ENCODE assay signal across 8 cellular contexts in the genomic region with DNA sequence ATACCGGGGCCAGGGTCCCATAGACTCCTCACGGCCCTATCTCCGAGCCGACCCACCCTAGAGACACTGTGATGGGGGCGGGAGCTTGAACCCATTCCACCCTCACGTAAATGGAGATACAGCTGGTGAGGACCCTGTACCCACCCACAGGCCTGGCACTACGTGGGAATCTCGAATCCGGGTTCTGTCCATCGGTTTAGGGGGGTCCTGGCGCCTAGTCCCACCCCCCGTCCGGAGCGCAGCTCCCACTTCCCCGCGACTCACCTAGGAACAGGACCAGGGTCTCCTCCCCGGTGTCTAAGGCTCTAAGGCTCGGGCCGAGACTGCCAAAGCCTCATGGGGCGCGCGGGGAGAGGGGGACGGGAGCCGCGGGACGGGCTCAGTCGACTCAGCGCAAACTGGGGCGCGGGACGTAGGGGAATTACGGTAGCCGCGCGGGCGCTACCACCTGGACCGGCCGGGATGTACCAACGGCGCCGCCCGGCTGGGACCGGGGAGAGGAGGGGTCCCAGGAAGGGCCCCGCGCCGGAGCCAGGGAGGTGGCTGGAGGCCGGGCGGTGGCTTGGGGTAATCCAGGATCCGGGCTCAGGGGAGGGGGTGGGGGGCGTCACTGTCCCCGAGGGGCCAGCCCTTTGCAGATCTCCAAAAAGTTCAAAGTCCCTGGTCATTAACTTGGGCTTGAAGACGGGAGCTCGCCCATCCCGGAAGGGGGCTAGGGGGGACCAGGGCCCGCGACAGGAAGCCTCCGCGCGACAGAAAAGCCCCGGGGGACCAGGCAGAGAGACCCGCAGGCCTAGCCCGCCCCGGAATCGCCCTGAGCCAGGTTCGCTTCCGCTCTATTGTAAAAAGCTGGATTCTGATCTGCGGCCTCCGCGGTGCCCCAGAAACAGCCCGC. TPM values are rescaled to one million over a fixed set of nuclear protein-coding genes. Genes with fewer than 3 reads are reported as not detected.
DNase-seq lines count a peak whose midpoint lies in the region; FAIRE-seq and TF ChIP-seq lines count a peak whose summit lies in the region.

No MANE protein-coding gene starts in this region.

- BruUV-seq in A673 (replicated peaks; lab: Mats Ljungman, UMichigan) = no TSS peak

- peaks cover 19% of the 10 kb centered on the region for H3K79me2 ChIP-seq in keratinocyte (ENCODE audit: control insufficient read depth, insufficient read depth, low read length)

- DNase-seq in A673 (ENCODE audit: low spot score) (peak; percentile 75), GM13976 (ENCODE audit: low spot score) (peak; percentile 82), T-helper 9 cell (peak; percentile 39), T47D (ENCODE audit: low read depth in 1 of 2, low spot score in 1 of 2) (peak; percentile 59 to 82), keratinocyte (ENCODE audit: low read depth, low spot score) (no peak), NCI-H446 treated with DMSO at 0.1 percent for 48 hours (lab: John Stamatoyannopoulos, UW) (no peak)
- peak; percentile 45 to 60 (median 50) for DNase-seq in stimulated activated CD4-positive, alpha-beta T cell treated with anti-CD3 and anti-CD28 coated beads, Interleukin-12 subunit alpha, Interleukin-12 subunit beta, amount 100 ng/mL, for 48 hours (ENCODE audit: low read depth in 2 of 3, low spot score in 1 of 3)

- CTCF ChIA-PET in A673 (lab: Charles Lee) = interaction anchor here (0.6 to 1.1 kb wide), 3 partner anchors 10 to 107 kb away, joined by 3 to 6 read pairs (median 5); no protein-coding TSS in a partner anchor

- TF ChIP-seq CTCF in A673 (conservative IDR thresholded peaks at IDR 0.05; ENCODE audit: low read depth, low read length) = peak; percentile 38
- no peak for TF ChIP-seq CTCF in GM13976 (IDR thresholded peaks at IDR 0.05; ENCODE audit: borderline replicate concordance, control extremely low read depth, extremely low read depth, insufficient read depth, missing control alignments)
- TF ChIP-seq CTCF in keratinocyte (optimal IDR thresholded peaks at IDR 0.05 in 1 of 3, IDR thresholded peaks at IDR 0.05 in 1 of 3, conservative IDR thresholded peaks at IDR 0.05 in 1 of 3; ENCODE audit: extremely low read depth in 1 of 3, insufficient read depth in 2 of 3, low read length in 3 of 3) = no peak

- H3K4me3 ChIP-seq in A673 (ENCODE audit: low read depth, low read length, poor library complexity, severe bottlenecking) (peak overlapping the region; percentile 55), HUES48 (ENCODE audit: low read depth, low read length) (peak overlapping the region; percentile 87), keratinocyte (ENCODE audit: control insufficient read depth in 2 of 3, extremely low read depth in 1 of 3, insufficient read depth in 2 of 3, low read depth in 1 of 3, low read length in 3 of 3) (peak overlapping the region; percentile 54 to 94 (median 87))

- no peaks in the 10 kb centered on the region for H4K20me1 ChIP-seq in keratinocyte (ENCODE audit: control insufficient read depth, extremely low read depth, insufficient read depth, low read length)

- intact Hi-C loops in A673 (cut with micrococcal nuclease; ENCODE audit: unreplicated experiment) = no loop called here

- no peaks in the 10 kb centered on the region for H3K36me3 ChIP-seq in A673 (ENCODE audit: insufficient read depth, low read length, poor library complexity, severe bottlenecking)
- no peaks in the 10 kb centered on the region for H3K36me3 ChIP-seq in HUES48 (ENCODE audit: control insufficient read depth, insufficient read depth, low read length)
- H3K36me3 ChIP-seq in keratinocyte (ENCODE audit: control insufficient read depth in 2 of 2, extremely low read depth in 1 of 2, insufficient read depth in 2 of 2, low read length in 2 of 2) = peaks cover 3 to 10% of the 10 kb centered on the region in 2 experiments

- FAIRE-seq in keratinocyte (lab: Jason Lieb, UNC) = no peak

- H3K27ac ChIP-seq in A673 (ENCODE audit: low read depth, low read length, poor library complexity, severe bottlenecking) (no peak overlapping the region), HUES48 (ENCODE audit: low read depth, low read length) (peak overlapping the region; percentile 85), keratinocyte (ENCODE audit: control insufficient read depth, insufficient read depth, low read length) (peak overlapping the region; percentile 100)

- POLR2A ChIA-PET in A673 (lab: Charles Lee; ENCODE audit: low non-redundant PET) = no interaction called here

- no peak overlapping the region for H2AFZ ChIP-seq in keratinocyte (ENCODE audit: control insufficient read depth, low read length)

- dilution Hi-C loops in keratinocyte (cut with MboI; ENCODE audit: extremely low pct_ligation_motif_present, low sequenced_read_pairs) = no loop called here

- H3K4me2 ChIP-seq in keratinocyte (ENCODE audit: control insufficient read depth, extremely low read depth, insufficient read depth, low read depth, low read length) = peak overlapping the region; percentile 99

- H3K4me1 ChIP-seq in A673 (ENCODE audit: insufficient read depth, low read length, poor library complexity, severe bottlenecking) (peaks cover 14% of the 10 kb centered on the region), HUES48 (ENCODE audit: control insufficient read depth, insufficient read depth, low read length) (peaks cover 16% of the 10 kb centered on the region), keratinocyte (ENCODE audit: control insufficient read depth, extremely low read depth, insufficient read depth, low read length) (peaks cover 63% of the 10 kb centered on the region)

- peaks cover 10% of the 10 kb centered on the region for H3K27me3 ChIP-seq in A673 (replicated peaks; ENCODE audit: insufficient read depth, low read depth, low read length, poor library complexity)
- H3K27me3 ChIP-seq in HUES48 (ENCODE audit: control insufficient read depth, insufficient read depth, low read length) = no peaks in the 10 kb centered on the region
- H3K27me3 ChIP-seq in keratinocyte (ENCODE audit: control insufficient read depth, extremely low read depth, insufficient read depth, low read length) = no peaks in the 10 kb centered on the region

- in situ Hi-C loops in GM13976 (cut with MboI; ENCODE audit: low sequenced_read_pairs, unreplicated experiment) (no loop called here), T47D (cut with HindIII; ENCODE audit: low pct_unique_long_range_greater_than_20kb, low sequenced_read_pairs) (no loop called here)

- H3K9ac ChIP-seq in HUES48 (ENCODE audit: low read depth, low read length) (peak overlapping the region; percentile 41), keratinocyte (ENCODE audit: control insufficient read depth, extremely low read depth, insufficient read depth, low read length) (peak overlapping the region; percentile 100)

- no peaks in the 10 kb centered on the region for H3K9me1 ChIP-seq in keratinocyte (ENCODE audit: control insufficient read depth, extremely low read depth, insufficient read depth, low read length)

- H3K9me3 ChIP-seq in A673 (ENCODE audit: low read depth, low read length, poor library complexity, severe bottlenecking) (no peaks in the 10 kb centered on the region), HUES48 (ENCODE audit: control insufficient read depth, insufficient read depth, low read length) (no peaks in the 10 kb centered on the region), keratinocyte (ENCODE audit: control insufficient read depth, low read depth, low read length) (no peaks in the 10 kb centered on the region)

RNA-seq across cellular contexts. Expression of a gene that starts 1.0 kb away (rescaled TPM):
- total RNA-seq in A673 (2021) = 0.86 and 2.3 TPM in 2 replicates
- polyA plus RNA-seq in keratinocyte = 11.8 to 27.7 TPM (median 13.4 TPM) in 3 replicates
- polyA plus RNA-seq in keratinocyte (2011; ENCODE audit: low read depth) = 9.4 TPM
- 5.3 and 11.5 TPM in 2 replicates for polyA plus RNA-seq in keratinocyte (2011; cell fraction: cytosol; rRNA removed)
- 67.6 and 102 TPM in 2 replicates for polyA plus RNA-seq in keratinocyte (2011; cell fraction: nucleus; rRNA removed)
- 20.7 and 21.6 TPM in 2 replicates for polyA plus RNA-seq in keratinocyte (2012; ENCODE audit: low replicate concordance)
- polyA minus RNA-seq in keratinocyte = 14.1 to 17.2 TPM (median 15.1 TPM) in 3 replicates
- polyA minus RNA-seq in keratinocyte (2011; cell fraction: cytosol; rRNA and poly(A)+ RNA removed) = 19.6 TPM
- polyA minus RNA-seq in keratinocyte (2011; cell fraction: nucleus; rRNA and poly(A)+ RNA removed) = 41.2 and 42.0 TPM in 2 replicates

RNA-seq across cellular contexts. Expression of a gene that starts 24.5 kb away (rescaled TPM):
- total RNA-seq in A673 (2021) = 0.97 and 1.5 TPM in 2 replicates
- polyA plus RNA-seq in keratinocyte = 12.2 to 35.8 TPM (median 12.4 TPM) in 3 replicates
- polyA plus RNA-seq in keratinocyte (2011; ENCODE audit: low read depth) = 7.1 TPM
- polyA plus RNA-seq in keratinocyte (2011; cell fraction: cytosol; rRNA removed) = 3.6 and 6.6 TPM in 2 replicates
- polyA plus RNA-seq in keratinocyte (2011; cell fraction: nucleus; rRNA removed) = 100 and 140 TPM in 2 replicates
- polyA plus RNA-seq in keratinocyte (2012; ENCODE audit: low replicate concordance) = 16.7 and 29.9 TPM in 2 replicates
- polyA minus RNA-seq in keratinocyte = 11.3 to 20.1 TPM (median 11.4 TPM) in 3 replicates
- 6.1 TPM for polyA minus RNA-seq in keratinocyte (2011; cell fraction: cytosol; rRNA and poly(A)+ RNA removed)
- polyA minus RNA-seq in keratinocyte (2011; cell fraction: nucleus; rRNA and poly(A)+ RNA removed) = 17.1 and 23.7 TPM in 2 replicates

Comparison
In these comparisons a context has a peak if more than half of its experiments do, and no peak if none do; other contexts are left out.
1. DNase-seq: peak in A673 (single experiment), GM13976 (single experiment), T-helper 9 cell (single experiment), T47D (2 of 2) and stimulated activated CD4-positive, alpha-beta T cell treated with anti-CD3 and anti-CD28 coated beads, Interleukin-12 subunit alpha, Interleukin-12 subunit beta, amount 100 ng/mL, for 48 hours (3 of 3); none in keratinocyte (single experiment) and NCI-H446 treated with DMSO at 0.1 percent for 48 hours (single experiment).
2. Peak in every context shown above with its lines, with median percentiles within 50 percentile points of each other: H3K4me3 ChIP-seq.